Comparison of ENCODE assay signal across 8 cellular contexts in the genomic region with DNA sequence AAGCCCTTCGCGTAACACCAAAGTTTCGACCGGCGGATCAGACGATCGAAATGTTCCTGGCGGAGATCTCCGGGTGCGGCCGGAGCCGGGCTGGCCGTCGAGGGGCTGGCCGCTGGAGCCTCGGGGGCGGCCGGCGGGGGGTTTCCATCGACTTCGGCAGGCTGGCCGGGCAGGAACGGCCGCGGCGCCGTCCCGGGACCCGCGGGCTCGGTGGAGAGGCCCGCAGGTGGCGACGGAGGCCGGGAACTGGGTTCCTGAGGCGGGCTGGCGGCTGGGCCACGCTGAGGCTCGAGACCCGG. TPM values are rescaled to one million over a fixed set of nuclear protein-coding genes. Genes with fewer than 3 reads are reported as not detected.
DNase-seq lines count a peak whose midpoint lies in the region; ATAC-seq and TF ChIP-seq lines count a peak whose summit lies in the region.

No MANE protein-coding gene starts in this region.

- intact Hi-C loops in IMR-90 (cut with micrococcal nuclease) = no loop called here

- H3K9ac ChIP-seq in IMR-90 (ENCODE audit: low read depth, low read length) (no peak overlapping the region), parathyroid adenoma (no peak overlapping the region)

- no peak overlapping the region for H3K18ac ChIP-seq in IMR-90 (ENCODE audit: low read depth, low read length)

- H4K91ac ChIP-seq in IMR-90 (ENCODE audit: insufficient read depth, low read depth, low read length) = no peak overlapping the region

- no peaks in the 10 kb centered on the region for H3K79me2 ChIP-seq in parathyroid adenoma

- CTCF ChIA-PET in IMR-90 (lab: Yijun Ruan, JAX) = no interaction called here

- no peak overlapping the region for H3K4ac ChIP-seq in IMR-90 (ENCODE audit: low read depth, low read length)

- H3K4me1 ChIP-seq in IMR-90 (ENCODE audit: control insufficient read depth, insufficient read depth, low read length) = no peaks in the 10 kb centered on the region
- H3K4me1 ChIP-seq in parathyroid adenoma = no peaks in the 10 kb centered on the region

- 0 out of 2 replicates have a peak, but pooled peaks cover 4% of the 10 kb centered on the region for H4K20me1 ChIP-seq in IMR-90 (ENCODE audit: insufficient read depth, low read length)

- peak; percentile 57 for DNase-seq in GM10266 (ENCODE audit: extremely low spot score)
- DNase-seq in IMR-90 = no peak
- no peak for DNase-seq in epithelial cell of proximal tubule (ENCODE audit: low read depth)
- DNase-seq in effector CD4-positive, alpha-beta T cell = no peak
- DNase-seq in mucosa of gallbladder (ENCODE audit: low spot score) = no peak

- 3% methylated on average over 33 of the region's 40 CpGs; no CpG with 5 or more reads in 1 of the 2 experiments for WGBS in IMR-90 (ENCODE audit: extremely low coverage in 2 of 2, insufficient read length in 1 of 2), 2 experiments

- H3K27me3 ChIP-seq in IMR-90 (ENCODE audit: control insufficient read depth, insufficient read depth, low read length) (peaks cover 58% of the 10 kb centered on the region), parathyroid adenoma (ENCODE audit: control insufficient read depth, insufficient read depth, low read length) (no peaks in the 10 kb centered on the region)

- H3K14ac ChIP-seq in IMR-90 (replicated peaks; ENCODE audit: low read depth, low read length) = no peak overlapping the region

- H2AK5ac ChIP-seq in IMR-90 (ENCODE audit: low read depth, low read length) = no peak overlapping the region

- TF ChIP-seq CTCF in GM10266 (IDR thresholded peaks at IDR 0.05; ENCODE audit: control insufficient read depth, insufficient read depth, low read depth, missing control alignments) = peak; percentile 38
- no peak for TF ChIP-seq CTCF in IMR-90 (conservative IDR thresholded peaks at IDR 0.05; ENCODE audit: low read depth, low read length)
- TF ChIP-seq CTCF in epithelial cell of proximal tubule (conservative IDR thresholded peaks at IDR 0.05; ENCODE audit: low read depth, low read length) = no peak
- peak; percentile 7 for TF ChIP-seq CTCF in parathyroid adenoma (IDR thresholded peaks at IDR 0.05)

- in situ Hi-C loops in IMR-90 (cut with MboI; ENCODE audit: low sequenced_read_pairs) = no loop called here

- H3K79me1 ChIP-seq in IMR-90 (ENCODE audit: low read depth in 1 of 2, low read length in 2 of 2) = no peaks in the 10 kb centered on the region

- no peak overlapping the region for H2AK9ac ChIP-seq in IMR-90 (replicated peaks; ENCODE audit: low read depth, low read length, poor library complexity)

- no peak overlapping the region for H3K27ac ChIP-seq in IMR-90 (ENCODE audit: insufficient read depth, low read length)
- no peak overlapping the region for H3K27ac ChIP-seq in parathyroid adenoma

- H2BK20ac ChIP-seq in IMR-90 (ENCODE audit: low read depth, low read length) = no peak overlapping the region

- no peak overlapping the region for H2BK120ac ChIP-seq in IMR-90 (ENCODE audit: low read depth, low read length)

- H3K36me3 ChIP-seq in IMR-90 (ENCODE audit: control insufficient read depth, insufficient read depth, low read length) = no peaks in the 10 kb centered on the region
- H3K36me3 ChIP-seq in parathyroid adenoma (ENCODE audit: control insufficient read depth, insufficient read depth, low read length) = no peaks in the 10 kb centered on the region

- peak overlapping the region; percentile 48; the same call in 1 of the 2 replicates for H3K4me2 ChIP-seq in IMR-90 (ENCODE audit: low read depth, low read length)
- peak overlapping the region; percentile 64 for H3K4me2 ChIP-seq in parathyroid adenoma (ENCODE audit: low read length)

- no peak overlapping the region for H2BK15ac ChIP-seq in IMR-90 (ENCODE audit: low read depth, low read length)

- H4K8ac ChIP-seq in IMR-90 (ENCODE audit: low read depth in 2 of 2, low read length in 2 of 2) = no peak overlapping the region

- H3K9me3 ChIP-seq in IMR-90 (ENCODE audit: control insufficient read depth, insufficient read depth, low read length) = no peaks in the 10 kb centered on the region
- H3K9me3 ChIP-seq in parathyroid adenoma (ENCODE audit: control insufficient read depth, low read length) = no peaks in the 10 kb centered on the region

- no peak overlapping the region for H3K23ac ChIP-seq in IMR-90 (ENCODE audit: low read depth, low read length)

- ATAC-seq in IMR-90 (ENCODE audit: low read depth) (no peak), HG03432 (IDR thresholded peaks at IDR 0.05; ENCODE audit: unreplicated experiment) (no peak), GM18498 (IDR thresholded peaks at IDR 0.05; ENCODE audit: unreplicated experiment) (no peak)

- H3K4me3 ChIP-seq in IMR-90 (ENCODE audit: insufficient read depth, low read depth, low read length) (peak overlapping the region; percentile 52), epithelial cell of proximal tubule (ENCODE audit: low read depth, low read length) (peak overlapping the region; percentile 63), parathyroid adenoma (ENCODE audit: low read depth, low read length) (peak overlapping the region; percentile 69)

- dilution Hi-C loops in IMR-90 (cut with HindIII; ENCODE audit: low sequenced_read_pairs, unreplicated experiment) = no loop called here

- POLR2A ChIA-PET in IMR-90 (lab: Charles Lee; ENCODE audit: unreplicated experiment) = no interaction called here

- no peak overlapping the region for H3K56ac ChIP-seq in IMR-90 (ENCODE audit: extremely low read depth, insufficient read depth, low read length)

- H4K5ac ChIP-seq in IMR-90 (ENCODE audit: low read depth, low read length) = no peak overlapping the region

- H2AFZ ChIP-seq in IMR-90 (replicated peaks; ENCODE audit: low read length, poor library complexity) = peak overlapping the region; percentile 91
- peak overlapping the region; percentile 91 for H2AFZ ChIP-seq in parathyroid adenoma

- no TSS peak for BruUV-seq in IMR-90 (replicated peaks; lab: Mats Ljungman, UMichigan)

- no peak for TF ChIP-seq RAD21 in IMR-90 (IDR thresholded peaks at IDR 0.05; ENCODE audit: low read length)

- no peak for TF ChIP-seq POLR2A in IMR-90 (IDR thresholded peaks at IDR 0.05; ENCODE audit: low read depth, low read length)

- no peak overlapping the region for H2BK5ac ChIP-seq in IMR-90 (ENCODE audit: low read depth, low read length, poor library complexity, severe bottlenecking)

- H3K9me1 ChIP-seq in IMR-90 (ENCODE audit: insufficient read depth, low read length) = no peaks in the 10 kb centered on the region

TF ChIP-seq in IMR-90, 13 proteins besides CTCF, POLR2A, EP300 and RAD21:
- TF ChIP-seq, protein P1, sequence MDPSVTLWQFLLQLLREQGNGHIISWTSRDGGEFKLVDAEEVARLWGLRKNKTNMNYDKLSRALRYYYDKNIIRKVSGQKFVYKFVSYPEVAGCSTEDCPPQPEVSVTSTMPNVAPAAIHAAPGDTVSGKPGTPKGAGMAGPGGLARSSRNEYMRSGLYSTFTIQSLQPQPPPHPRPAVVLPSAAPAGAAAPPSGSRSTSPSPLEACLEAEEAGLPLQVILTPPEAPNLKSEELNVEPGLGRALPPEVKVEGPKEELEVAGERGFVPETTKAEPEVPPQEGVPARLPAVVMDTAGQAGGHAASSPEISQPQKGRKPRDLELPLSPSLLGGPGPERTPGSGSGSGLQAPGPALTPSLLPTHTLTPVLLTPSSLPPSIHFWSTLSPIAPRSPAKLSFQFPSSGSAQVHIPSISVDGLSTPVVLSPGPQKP (IDR thresholded peaks at IDR 0.05; ENCODE audit: borderline replicate concordance, low read depth, low read length) = no peak
- TF ChIP-seq MAZ (IDR thresholded peaks at IDR 0.05; ENCODE audit: borderline replicate concordance, low read depth, low read length) (no peak), CEBPB (IDR thresholded peaks at IDR 0.05; ENCODE audit: low read depth, low read length) (no peak), SMC3 (IDR thresholded peaks at IDR 0.05; ENCODE audit: low read depth, low read length) (no peak), NFE2L2 (IDR thresholded peaks at IDR 0.05; ENCODE audit: low read depth, low read length) (no peak), BHLHE40 (IDR thresholded peaks at IDR 0.05; ENCODE audit: low read depth, low read length) (no peak), MAFK (IDR thresholded peaks at IDR 0.05; ENCODE audit: low read depth, low read length) (no peak), CHD1 (IDR thresholded peaks at IDR 0.05; ENCODE audit: low read depth, low read length) (no peak), FOS (IDR thresholded peaks at IDR 0.05; ENCODE audit: low read depth, low read length) (no peak), RFX5 (IDR thresholded peaks at IDR 0.05; ENCODE audit: low read depth, low read length) (no peak), RCOR1 (IDR thresholded peaks at IDR 0.05; ENCODE audit: insufficient replicate concordance, low read length) (no peak), MXI1 (IDR thresholded peaks at IDR 0.05; ENCODE audit: borderline replicate concordance, low read depth, low read length) (no peak)
- TF ChIP-seq, protein P2, sequence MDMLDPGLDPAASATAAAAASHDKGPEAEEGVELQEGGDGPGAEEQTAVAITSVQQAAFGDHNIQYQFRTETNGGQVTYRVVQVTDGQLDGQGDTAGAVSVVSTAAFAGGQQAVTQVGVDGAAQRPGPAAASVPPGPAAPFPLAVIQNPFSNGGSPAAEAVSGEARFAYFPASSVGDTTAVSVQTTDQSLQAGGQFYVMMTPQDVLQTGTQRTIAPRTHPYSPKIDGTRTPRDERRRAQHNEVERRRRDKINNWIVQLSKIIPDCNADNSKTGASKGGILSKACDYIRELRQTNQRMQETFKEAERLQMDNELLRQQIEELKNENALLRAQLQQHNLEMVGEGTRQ (IDR thresholded peaks at IDR 0.05; ENCODE audit: low read depth, low read length) = no peak

RNA-seq across cellular contexts. Expression of gene EPOP, which starts 1.1 kb away (rescaled TPM):
- total RNA-seq in IMR-90 (2012; rRNA removed) (0.28 and 0.36 TPM in 2 replicates), epithelial cell of proximal tubule (2.4 and 4.1 TPM in 2 replicates), mucosa of gallbladder (2.8 TPM)
- 0.80 and 0.82 TPM in 2 replicates for polyA plus RNA-seq in IMR-90 (2012; rRNA removed)
- 0.77 and 0.79 TPM in 2 replicates for polyA plus RNA-seq in IMR-90 (2012; cell fraction: cytosol; rRNA removed)
- polyA plus RNA-seq in IMR-90 (2012; cell fraction: nucleus; rRNA removed; ENCODE audit: low replicate concordance) = 0.49 and 0.57 TPM in 2 replicates

RNA-seq across cellular contexts. Expression of gene MLLT6, which starts 31.4 kb away (rescaled TPM):
- 7.2 and 7.5 TPM in 2 replicates for total RNA-seq in IMR-90 (2012; rRNA removed)
- 21.2 and 22.7 TPM in 2 replicates for polyA plus RNA-seq in IMR-90 (2012; rRNA removed)
- polyA plus RNA-seq in IMR-90 (2012; cell fraction: cytosol; rRNA removed) = 6.7 and 12.1 TPM in 2 replicates
- polyA plus RNA-seq in IMR-90 (2012; cell fraction: nucleus; rRNA removed; ENCODE audit: low replicate concordance) = 94.6 and 103 TPM in 2 replicates
- 25.0 and 34.2 TPM in 2 replicates for total RNA-seq in epithelial cell of proximal tubule
- 175 TPM for total RNA-seq in mucosa of gallbladder

RNA-seq across cellular contexts. Expression of gene CISD3, which starts 56.5 kb away (rescaled TPM):
- total RNA-seq in IMR-90 (2012; rRNA removed) = 1.3 and 1.4 TPM in 2 replicates
- polyA plus RNA-seq in IMR-90 (2012; rRNA removed) = 14.1 and 20.3 TPM in 2 replicates
- 5.4 and 10.6 TPM in 2 replicates for polyA plus RNA-seq in IMR-90 (2012; cell fraction: cytosol; rRNA removed)
- polyA plus RNA-seq in IMR-90 (2012; cell fraction: nucleus; rRNA removed; ENCODE audit: low replicate concordance) = 2.6 and 4.6 TPM in 2 replicates
- 9.4 and 19.3 TPM in 2 replicates for total RNA-seq in epithelial cell of proximal tubule
- total RNA-seq in mucosa of gallbladder = 51.5 TPM

Comparison
In these comparisons a context has a peak if more than half of its experiments do, and no peak if none do; other contexts are left out.
1. CTCF ChIP-seq: peak in GM10266 (single experiment) and parathyroid adenoma (single experiment); none in IMR-90 (single experiment) and epithelial cell of proximal tubule (single experiment).
2. Peak in every context shown above with its lines, with median percentiles within 50 percentile points of each other: H3K4me3 ChIP-seq.